8 cellular contexts compared by ENCODE assay signal in genomic region chr17:1714488-1714979, GRCh38. TPM values are rescaled to one million over a fixed set of nuclear protein-coding genes. Genes with fewer than 3 reads are reported as not detected.
DNase-seq lines count a peak whose midpoint lies in the region; ATAC-seq and TF ChIP-seq lines count a peak whose summit lies in the region.

No MANE protein-coding gene starts in this region.

- POLR2A ChIA-PET in Caco-2 (lab: Charles Lee) = interaction anchor here (1.6 to 3.4 kb wide), 3 partner anchors 30 to 65 kb away, joined by 3 to 81 read pairs (median 20); partner anchors contain the start of gene PRPF8
- POLR2A ChIA-PET in activated CD8-positive, alpha-beta T cell treated with anti-CD3 and anti-CD28 coated beads for 36 hours (lab: Charles Lee) = interaction anchor here (0.6 kb wide), 1 partner anchor 647 kb away, joined by 3 read pairs; no protein-coding TSS in a partner anchor

- no peaks in the 10 kb centered on the region for H3K9me3 Mint-ChIP-seq in Caco-2 (ENCODE audit: unreplicated experiment)
- no peaks in the 10 kb centered on the region for H3K9me3 Mint-ChIP-seq in activated CD8-positive, alpha-beta T cell treated with anti-CD3 and anti-CD28 coated beads for 36 hours

- ATAC-seq in activated CD8-positive, alpha-beta T cell treated with anti-CD3 and anti-CD28 coated beads for 36 hours = no peak
- ATAC-seq in HG03135 (IDR thresholded peaks at IDR 0.05; ENCODE audit: unreplicated experiment) (no peak), HG02884 (IDR thresholded peaks at IDR 0.05; ENCODE audit: unreplicated experiment) (no peak)

- no peak overlapping the region for H2AFZ ChIP-seq in Karpas-422 (ENCODE audit: low read length)

- H3K79me2 ChIP-seq in Karpas-422 (ENCODE audit: low read length) = no peaks in the 10 kb centered on the region

- H3K4me2 ChIP-seq in Karpas-422 (ENCODE audit: low read depth, low read length, poor library complexity, severe bottlenecking) = peak overlapping the region; percentile 89

- CTCF ChIA-PET in Caco-2 (lab: Charles Lee) = interaction anchor here (0.8 to 2.5 kb wide), 4 partner anchors 45 to 73 kb away, joined by 3 to 28 read pairs (median 9); partner anchors contain the start of gene RILP
- CTCF ChIA-PET in activated CD8-positive, alpha-beta T cell treated with anti-CD3 and anti-CD28 coated beads for 36 hours (lab: Charles Lee) = interaction anchor here (1.2 kb wide), 1 partner anchor 14 kb away, joined by 3 read pairs; no protein-coding TSS in a partner anchor

- H3K27ac Mint-ChIP-seq in Caco-2 (ENCODE audit: unreplicated experiment) = peak overlapping the region; percentile 99
- no peak overlapping the region for H3K27ac Mint-ChIP-seq in activated CD8-positive, alpha-beta T cell treated with anti-CD3 and anti-CD28 coated beads for 36 hours

- TF ChIP-seq CTCF in Caco-2 (IDR thresholded peaks at IDR 0.05; ENCODE audit: insufficient read depth in 1 of 2, low read depth in 1 of 2, low read length in 1 of 2, severe bottlenecking in 1 of 2, unreplicated experiment in 1 of 2) (no peak), fibroblast of the aortic adventitia (IDR thresholded peaks at IDR 0.05; ENCODE audit: insufficient read depth, low read length) (no peak)
- TF ChIP-seq CTCF in activated CD8-positive, alpha-beta T cell treated with anti-CD3 and anti-CD28 coated beads for 36 hours (IDR thresholded peaks at IDR 0.05) = no peak

- H3K4me1 ChIP-seq in Caco-2 (peaks cover 36% of the 10 kb centered on the region), Karpas-422 (ENCODE audit: low read length) (peaks cover 20% of the 10 kb centered on the region)

- no peaks in the 10 kb centered on the region for H3K9me3 ChIP-seq in Caco-2
- no peaks in the 10 kb centered on the region for H3K9me3 ChIP-seq in Karpas-422 (ENCODE audit: low read length)

- H3K27me3 ChIP-seq in Caco-2 (replicated peaks; ENCODE audit: control insufficient read depth, insufficient read depth, low read length) (no peaks in the 10 kb centered on the region), Karpas-422 (ENCODE audit: low read length) (no peaks in the 10 kb centered on the region)

- H3K4me3 ChIP-seq in Caco-2 (ENCODE audit: low read depth, low read length) (peak overlapping the region; percentile 94), Karpas-422 (ENCODE audit: low read length) (no peak overlapping the region), fibroblast of the aortic adventitia (ENCODE audit: low read depth, low read length) (peak overlapping the region; percentile 75)

- peaks cover 45% of the 10 kb centered on the region for H3K4me1 Mint-ChIP-seq in Caco-2 (ENCODE audit: low read depth, unreplicated experiment)
- H3K4me1 Mint-ChIP-seq in activated CD8-positive, alpha-beta T cell treated with anti-CD3 and anti-CD28 coated beads for 36 hours (ENCODE audit: low read depth) = peaks cover 25% of the 10 kb centered on the region

- H3K36me3 ChIP-seq in Caco-2 (ENCODE audit: control insufficient read depth, insufficient read depth, low read length) (peaks cover 5% of the 10 kb centered on the region), Karpas-422 (ENCODE audit: insufficient read depth, low read length) (no peaks in the 10 kb centered on the region)

- BruUV-seq in Caco-2 (replicated peaks; lab: Mats Ljungman, UMichigan) = no TSS peak

- no peak overlapping the region for H3K27ac ChIP-seq in Karpas-422 (ENCODE audit: low read length)

- H3K36me3 Mint-ChIP-seq in Caco-2 (ENCODE audit: insufficient read depth, unreplicated experiment) = peaks cover 76% of the 10 kb centered on the region
- peaks cover 3% of the 10 kb centered on the region for H3K36me3 Mint-ChIP-seq in activated CD8-positive, alpha-beta T cell treated with anti-CD3 and anti-CD28 coated beads for 36 hours (ENCODE audit: low read depth)

- H3K4me3 Mint-ChIP-seq in Caco-2 (ENCODE audit: unreplicated experiment) = peak overlapping the region; percentile 85
- H3K4me3 Mint-ChIP-seq in activated CD8-positive, alpha-beta T cell treated with anti-CD3 and anti-CD28 coated beads for 36 hours = peak overlapping the region; percentile 58

- H4K20me1 ChIP-seq in Karpas-422 (ENCODE audit: insufficient read depth, low read depth, low read length) = no peaks in the 10 kb centered on the region; the same call in 1 of the 2 replicates

- intact Hi-C loops in Caco-2 (cut with micrococcal nuclease; ENCODE audit: unreplicated experiment) = loop anchor here (2.0 to 10.0 kb wide), 2 partner anchors 46 to 150 kb away; no protein-coding TSS in a partner anchor
- intact Hi-C loops in activated CD8-positive, alpha-beta T cell treated with anti-CD3 and anti-CD28 coated beads for 36 hours (cut with micrococcal nuclease) = no loop called here

- no peaks in the 10 kb centered on the region for H3K27me3 Mint-ChIP-seq in Caco-2 (ENCODE audit: insufficient read depth, unreplicated experiment)
- H3K27me3 Mint-ChIP-seq in activated CD8-positive, alpha-beta T cell treated with anti-CD3 and anti-CD28 coated beads for 36 hours = peaks cover 11% of the 10 kb centered on the region

- peak; percentile 100 for DNase-seq in Caco-2
- no peak for DNase-seq in Karpas-422
- peak; percentile 42 for DNase-seq in activated CD8-positive, alpha-beta T cell treated with anti-CD3 and anti-CD28 coated beads for 36 hours
- no peak for DNase-seq in fibroblast of the aortic adventitia (ENCODE audit: low read depth)
- DNase-seq in myocyte (ENCODE audit: low read depth) = peak; percentile 99
- peak; percentile 99 for DNase-seq in ureter (ENCODE audit: low spot score)

- no peak overlapping the region for H3K9ac ChIP-seq in Karpas-422 (ENCODE audit: low read length)

- H3K9me2 ChIP-seq in Karpas-422 (replicated peaks; ENCODE audit: insufficient read depth, low read length) = no peaks in the 10 kb centered on the region

RNA-seq across cellular contexts. Expression of gene TLCD2, which starts 4.4 kb away (rescaled TPM):
- total RNA-seq in Caco-2 (2022) = 10.1 and 12.0 TPM in 2 replicates
- not detected in 2 replicates for total RNA-seq in Karpas-422 (2014; rRNA removed; shearing (Covaris generic); ENCODE audit: low replicate concordance)
- total RNA-seq in activated CD8-positive, alpha-beta T cell treated with anti-CD3 and anti-CD28 coated beads for 36 hours = under 1 TPM; 0.07 to 0.09 TPM
- 4.5 and 10.1 TPM in 2 replicates for total RNA-seq in fibroblast of the aortic adventitia (ENCODE audit: low replicate concordance)
- 1.7 and 1.8 TPM in 2 replicates for total RNA-seq in myocyte
- 10.2 TPM for polyA plus RNA-seq in myocyte (2012)
- 9.2 TPM for total RNA-seq in ureter

RNA-seq across cellular contexts. Expression of gene WDR81, which starts 10.0 kb away (rescaled TPM):
- 24.8 and 26.6 TPM in 2 replicates for total RNA-seq in Caco-2 (2022)
- 11.7 and 28.9 TPM in 2 replicates for total RNA-seq in Karpas-422 (2014; rRNA removed; shearing (Covaris generic); ENCODE audit: low replicate concordance)
- total RNA-seq in activated CD8-positive, alpha-beta T cell treated with anti-CD3 and anti-CD28 coated beads for 36 hours = 1 to 10 TPM; 7.0 to 8.0 TPM
- total RNA-seq in fibroblast of the aortic adventitia (ENCODE audit: low replicate concordance) = 27.7 and 39.6 TPM in 2 replicates
- total RNA-seq in myocyte = 76.0 and 76.8 TPM in 2 replicates
- 30.0 TPM for polyA plus RNA-seq in myocyte (2012)
- 29.5 TPM for total RNA-seq in ureter

RNA-seq across cellular contexts. Expression of gene SERPINF2, which starts 28.1 kb away (rescaled TPM):
- total RNA-seq in Caco-2 (2022) = 59.9 and 63.8 TPM in 2 replicates
- 0.19 and 0.32 TPM in 2 replicates for total RNA-seq in Karpas-422 (2014; rRNA removed; shearing (Covaris generic); ENCODE audit: low replicate concordance)
- under 1 TPM; 0.11 to 0.18 TPM for total RNA-seq in activated CD8-positive, alpha-beta T cell treated with anti-CD3 and anti-CD28 coated beads for 36 hours
- 0.18 and 1.3 TPM in 2 replicates for total RNA-seq in fibroblast of the aortic adventitia (ENCODE audit: low replicate concordance)
- total RNA-seq in myocyte = 0.67 and 2.0 TPM in 2 replicates
- polyA plus RNA-seq in myocyte (2012) = 1.1 TPM
- 7.1 TPM for total RNA-seq in ureter

RNA-seq across cellular contexts. Expression of gene PRPF8, which starts 29.9 kb away (rescaled TPM):
- 398 and 430 TPM in 2 replicates for total RNA-seq in Caco-2 (2022)
- 105 and 130 TPM in 2 replicates for total RNA-seq in Karpas-422 (2014; rRNA removed; shearing (Covaris generic); ENCODE audit: low replicate concordance)
- total RNA-seq in activated CD8-positive, alpha-beta T cell treated with anti-CD3 and anti-CD28 coated beads for 36 hours = 100 to 1,000 TPM; 370 to 428 TPM
- total RNA-seq in fibroblast of the aortic adventitia (ENCODE audit: low replicate concordance) = 59.7 and 138 TPM in 2 replicates
- total RNA-seq in myocyte = 86.1 and 89.3 TPM in 2 replicates
- 147 TPM for polyA plus RNA-seq in myocyte (2012)
- total RNA-seq in ureter = 396 TPM

RNA-seq across cellular contexts. Expression of gene SERPINF1, which starts 47.3 kb away (rescaled TPM):
- 36.3 and 38.4 TPM in 2 replicates for total RNA-seq in Caco-2 (2022)
- 45.5 and 62.2 TPM in 2 replicates for total RNA-seq in Karpas-422 (2014; rRNA removed; shearing (Covaris generic); ENCODE audit: low replicate concordance)
- total RNA-seq in activated CD8-positive, alpha-beta T cell treated with anti-CD3 and anti-CD28 coated beads for 36 hours = 1 to 10 TPM; 6.8 to 6.9 TPM
- total RNA-seq in fibroblast of the aortic adventitia (ENCODE audit: low replicate concordance) = 161 and 450 TPM in 2 replicates
- total RNA-seq in myocyte = 5,512 and 6,691 TPM in 2 replicates
- 567 TPM for polyA plus RNA-seq in myocyte (2012)
- total RNA-seq in ureter = 238 TPM

Comparison
In these comparisons a context has a peak if more than half of its experiments do, and no peak if none do; other contexts are left out.
1. DNase-seq: peak in Caco-2 (2 of 2), activated CD8-positive, alpha-beta T cell treated with anti-CD3 and anti-CD28 coated beads for 36 hours (single experiment), myocyte (single experiment) and ureter (single experiment); none in Karpas-422 (single experiment) and fibroblast of the aortic adventitia (single experiment).